1 cellular context compared by ENCODE assay signal in the genomic region with DNA sequence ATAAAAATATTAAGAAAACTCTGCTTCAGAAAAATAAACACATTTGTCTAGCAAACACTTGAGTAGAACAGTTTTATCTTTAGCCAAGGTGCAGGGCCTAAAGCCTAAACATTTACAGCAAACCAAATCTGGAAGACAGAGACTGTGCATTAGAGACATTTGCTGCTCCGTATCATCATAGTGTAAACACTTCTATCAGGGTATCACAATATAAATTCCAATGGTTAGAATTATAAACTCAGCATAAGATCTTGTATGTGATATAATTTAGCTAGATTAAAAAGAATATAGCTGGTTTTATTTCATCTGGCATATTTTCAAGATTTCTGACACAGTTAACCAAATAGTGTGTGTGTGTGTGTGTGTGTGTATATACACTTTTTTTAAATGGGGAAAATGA.
TF ChIP-seq lines count a peak whose summit lies in the region.

No MANE protein-coding gene starts in this region.

TF ChIP-seq in SK-N-SH treated with all-trans-retinoic acid at 6 μM for 48 hours, 23 proteins besides CTCF, POLR2A, EP300 and RAD21 (continued from another document):
- TF ChIP-seq PATZ1 (CRISPR knock-in tag; IDR thresholded peaks at IDR 0.05; ENCODE audit: borderline replicate concordance) (no peak), BACH2 (CRISPR knock-in tag; IDR thresholded peaks at IDR 0.05; ENCODE audit: borderline replicate concordance) (no peak), POU6F1 (CRISPR knock-in tag; IDR thresholded peaks at IDR 0.05; ENCODE audit: borderline replicate concordance, low read depth) (no peak), ZC3H10 (CRISPR knock-in tag; IDR thresholded peaks at IDR 0.05) (no peak)
